8 cellular contexts compared by ENCODE assay signal in the genomic region with DNA sequence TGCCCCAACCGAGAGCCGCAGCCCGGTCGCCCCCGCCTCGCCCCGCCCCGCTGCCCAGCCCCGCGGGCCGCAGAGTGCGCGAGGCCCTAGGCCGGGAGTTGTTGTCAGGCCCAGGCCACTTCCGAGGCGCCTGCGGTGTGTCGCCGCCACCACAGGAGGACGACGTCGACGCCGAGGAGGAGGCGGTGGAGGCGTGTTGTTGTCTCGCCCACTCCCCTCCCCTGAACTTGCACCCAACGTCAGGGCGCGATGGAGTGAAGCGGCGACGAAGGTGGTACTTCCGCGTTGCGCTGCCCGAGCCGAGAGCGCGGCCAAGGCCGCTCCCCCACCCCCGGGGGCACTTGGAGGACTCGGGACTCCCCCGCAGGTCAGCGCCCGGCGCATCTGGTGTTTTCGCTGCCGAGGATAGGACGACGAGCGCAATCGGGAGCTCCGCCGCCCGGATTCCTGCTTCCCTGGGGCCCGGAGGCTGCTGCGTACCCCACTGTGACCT. TPM values are rescaled to one million over a fixed set of nuclear protein-coding genes. Genes with fewer than 3 reads are reported as not detected.
DNase-seq lines count a peak whose midpoint lies in the region; ATAC-seq, FAIRE-seq and TF ChIP-seq lines count a peak whose summit lies in the region.

A gene (plus strand): TSS at position 277 of the 493 bp plus-strand sequence. CDS start 386 bp downstream, outside the sequence.

- WGBS in A549 (ENCODE audit: missing lambda C conversion rate), result 0% methylated on average over 4 of the region's 58 CpGs

- H3K9me3 ChIP-seq in A549, result no peaks in the 10 kb centered on the region

- CTCF ChIA-PET in A549 (lab: Yijun Ruan, JAX), result interaction anchor here (0.9 to 1.6 kb wide), 3 partner anchors 9 to 328 kb away, joined by 3 to 7 read pairs (median 3); no protein-coding TSS in a partner anchor

- peak; percentile 78 for TF ChIP-seq POLR2A in A549 (IDR thresholded peaks at IDR 0.05; ENCODE audit: low read length)

- no peak for TF ChIP-seq RAD21 in A549 (conservative IDR thresholded peaks at IDR 0.05 in 1 of 2, IDR thresholded peaks at IDR 0.05 in 1 of 2)

- FAIRE-seq in A549 (lab: Jason Lieb, UNC), result no peak

- ATAC-seq in A549 (peak; percentile 68 to 78), GM18519 (IDR thresholded peaks at IDR 0.05; ENCODE audit: low FRiP score, unreplicated experiment) (peak; percentile 31), HG03045 (IDR thresholded peaks at IDR 0.05; ENCODE audit: unreplicated experiment) (peak; percentile 35)
- ATAC-seq in activated CD4-positive, CD25-positive, alpha-beta regulatory T cell treated with anti-CD3 and anti-CD28 coated beads, Interleukin-2, amount 50 U/mL, for 24 hours, result peak; percentile 37 to 39
- peak; percentile 65 for ATAC-seq in central memory CD8-positive, alpha-beta T cell (replicated peaks; ENCODE audit: extremely low read depth, poor library complexity, severe bottlenecking)

- DNase-seq in A549 (ENCODE audit: low read depth in 1 of 2, low spot score in 1 of 2), result peak; percentile 62 to 93
- DNase-seq in NCI-H2171 treated with DMSO at 0.1 percent for 48 hours (lab: John Stamatoyannopoulos, UW), result peak; percentile 72
- DNase-seq in central memory CD8-positive, alpha-beta T cell (ENCODE audit: low spot score in 2 of 2), result peak; percentile 81 to 94
- peak; percentile 71 for DNase-seq in kidney glomerular epithelial cell (lab: John Stamatoyannopoulos, UW)
- peak; percentile 55 to 73 for DNase-seq in stimulated activated CD4-positive, alpha-beta T cell treated with anti-CD3 and anti-CD28 coated beads, Interleukin-1b, Interleukin-23, amount 100 ng/mL, for 1 hour (ENCODE audit: low read depth in 2 of 2)

- peaks cover 18% of the 10 kb centered on the region for H3K4me1 ChIP-seq in A549

- no peak for TF ChIP-seq EP300 in A549 (IDR thresholded peaks at IDR 0.05)

- no peak for TF ChIP-seq CTCF in A549 (IDR thresholded peaks at IDR 0.05)

- no peaks in the 10 kb centered on the region for H3K9me3 Mint-ChIP-seq in central memory CD8-positive, alpha-beta T cell

- peaks cover 40% of the 10 kb centered on the region for H3K4me1 Mint-ChIP-seq in central memory CD8-positive, alpha-beta T cell

- H3K4me2 ChIP-seq in A549, result peak within 1 kb of the TSS; percentile 88

- H3K27me3 Mint-ChIP-seq in central memory CD8-positive, alpha-beta T cell, result no peaks in the 10 kb centered on the region

- H3K27ac Mint-ChIP-seq in central memory CD8-positive, alpha-beta T cell (ENCODE audit: low read depth), result peak within 1 kb of the TSS; percentile 99

- H3K4me3 Mint-ChIP-seq in central memory CD8-positive, alpha-beta T cell, result peak within 1 kb of the TSS; percentile 95

- peak within 1 kb of the TSS; percentile 99 to 100 for H3K27ac ChIP-seq in A549

- peaks cover 32% of the 10 kb centered on the region for H3K36me3 Mint-ChIP-seq in central memory CD8-positive, alpha-beta T cell (ENCODE audit: insufficient read depth)

- POLR2A ChIA-PET in A549 (lab: Yijun Ruan, JAX), result interaction anchor here (0.5 to 1.8 kb wide), 5 partner anchors 52 to 370 kb away, joined by 3 to 9 read pairs (median 3); no protein-coding TSS in a partner anchor

- H3K4me3 ChIP-seq in A549, result peak within 1 kb of the TSS; percentile 84

TF ChIP-seq in A549, 52 proteins besides CTCF, POLR2A, EP300 and RAD21 (continues in another document):
- TF ChIP-seq RFX5 (IDR thresholded peaks at IDR 0.05) (no peak), RCOR1 (IDR thresholded peaks at IDR 0.05; ENCODE audit: low read depth, low read length) (no peak), CHD4 (IDR thresholded peaks at IDR 0.05; ENCODE audit: borderline replicate concordance) (no peak), HOXB13 (CRISPR knock-in tag; IDR thresholded peaks at IDR 0.05; ENCODE audit: low read depth) (no peak), NFE2L2 (conservative IDR thresholded peaks at IDR 0.05; ENCODE audit: low read length) (no peak), FOXS1 (CRISPR knock-in tag; IDR thresholded peaks at IDR 0.05) (no peak), CBX2 (IDR thresholded peaks at IDR 0.05; ENCODE audit: borderline replicate concordance, low read depth) (no peak), MYC (IDR thresholded peaks at IDR 0.05; ENCODE audit: borderline replicate concordance, low read length) (no peak; the same call in 1 of the 2 replicates), GATA3 (IDR thresholded peaks at IDR 0.05; ENCODE audit: borderline replicate concordance) (peak; percentile 29; the same call in 1 of the 2 replicates), EHF (CRISPR knock-in tag; IDR thresholded peaks at IDR 0.05) (no peak), HOXB5 (CRISPR knock-in tag; IDR thresholded peaks at IDR 0.05) (no peak), TFCP2L1 (CRISPR knock-in tag; IDR thresholded peaks at IDR 0.05) (no peak), JUN (IDR thresholded peaks at IDR 0.05) (peak in 1 of 2 experiments; percentile 3; a peak in 1 of 5 replicates), MAZ (IDR thresholded peaks at IDR 0.05; ENCODE audit: borderline replicate concordance, low read depth, low read length) (no peak), SREBF2 (IDR thresholded peaks at IDR 0.05) (no peak), PHF8 (IDR thresholded peaks at IDR 0.05; ENCODE audit: borderline replicate concordance, low read depth) (peak; percentile 91), NPAS2 (CRISPR knock-in tag; IDR thresholded peaks at IDR 0.05; ENCODE audit: borderline replicate concordance) (no peak), RNF2 (IDR thresholded peaks at IDR 0.05; ENCODE audit: borderline replicate concordance, low read depth) (no peak), RARB (CRISPR knock-in tag; IDR thresholded peaks at IDR 0.05) (no peak), BHLHE40 (IDR thresholded peaks at IDR 0.05; ENCODE audit: low read depth, low read length) (no peak), NR3C1 (IDR thresholded peaks at IDR 0.05) (no peak)
- TF ChIP-seq, protein P1, sequence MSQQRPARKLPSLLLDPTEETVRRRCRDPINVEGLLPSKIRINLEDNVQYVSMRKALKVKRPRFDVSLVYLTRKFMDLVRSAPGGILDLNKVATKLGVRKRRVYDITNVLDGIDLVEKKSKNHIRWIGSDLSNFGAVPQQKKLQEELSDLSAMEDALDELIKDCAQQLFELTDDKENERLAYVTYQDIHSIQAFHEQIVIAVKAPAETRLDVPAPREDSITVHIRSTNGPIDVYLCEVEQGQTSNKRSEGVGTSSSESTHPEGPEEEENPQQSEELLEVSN (IDR thresholded peaks at IDR 0.05; ENCODE audit: borderline replicate concordance, low read depth), result peak; percentile 27; the same call in 1 of the 2 replicates
- TF ChIP-seq, protein P2, sequence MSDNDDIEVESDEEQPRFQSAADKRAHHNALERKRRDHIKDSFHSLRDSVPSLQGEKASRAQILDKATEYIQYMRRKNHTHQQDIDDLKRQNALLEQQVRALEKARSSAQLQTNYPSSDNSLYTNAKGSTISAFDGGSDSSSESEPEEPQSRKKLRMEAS (IDR thresholded peaks at IDR 0.05), result peak; percentile 74
- TF ChIP-seq, protein P3, sequence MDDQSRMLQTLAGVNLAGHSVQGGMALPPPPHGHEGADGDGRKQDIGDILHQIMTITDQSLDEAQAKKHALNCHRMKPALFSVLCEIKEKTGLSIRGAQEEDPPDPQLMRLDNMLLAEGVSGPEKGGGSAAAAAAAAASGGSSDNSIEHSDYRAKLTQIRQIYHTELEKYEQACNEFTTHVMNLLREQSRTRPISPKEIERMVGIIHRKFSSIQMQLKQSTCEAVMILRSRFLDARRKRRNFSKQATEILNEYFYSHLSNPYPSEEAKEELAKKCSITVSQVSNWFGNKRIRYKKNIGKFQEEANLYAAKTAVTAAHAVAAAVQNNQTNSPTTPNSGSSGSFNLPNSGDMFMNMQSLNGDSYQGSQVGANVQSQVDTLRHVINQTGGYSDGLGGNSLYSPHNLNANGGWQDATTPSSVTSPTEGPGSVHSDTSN (IDR thresholded peaks at IDR 0.05), result 0 out of 2 replicates have a peak, but pooled peaks have one; percentile 25
- TF ChIP-seq, protein P4, sequence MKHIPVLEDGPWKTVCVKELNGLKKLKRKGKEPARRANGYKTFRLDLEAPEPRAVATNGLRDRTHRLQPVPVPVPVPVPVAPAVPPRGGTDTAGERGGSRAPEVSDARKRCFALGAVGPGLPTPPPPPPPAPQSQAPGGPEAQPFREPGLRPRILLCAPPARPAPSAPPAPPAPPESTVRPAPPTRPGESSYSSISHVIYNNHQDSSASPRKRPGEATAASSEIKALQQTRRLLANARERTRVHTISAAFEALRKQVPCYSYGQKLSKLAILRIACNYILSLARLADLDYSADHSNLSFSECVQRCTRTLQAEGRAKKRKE (CRISPR knock-in tag; IDR thresholded peaks at IDR 0.05; ENCODE audit: low read depth), result no peak
- TF ChIP-seq, protein P5, sequence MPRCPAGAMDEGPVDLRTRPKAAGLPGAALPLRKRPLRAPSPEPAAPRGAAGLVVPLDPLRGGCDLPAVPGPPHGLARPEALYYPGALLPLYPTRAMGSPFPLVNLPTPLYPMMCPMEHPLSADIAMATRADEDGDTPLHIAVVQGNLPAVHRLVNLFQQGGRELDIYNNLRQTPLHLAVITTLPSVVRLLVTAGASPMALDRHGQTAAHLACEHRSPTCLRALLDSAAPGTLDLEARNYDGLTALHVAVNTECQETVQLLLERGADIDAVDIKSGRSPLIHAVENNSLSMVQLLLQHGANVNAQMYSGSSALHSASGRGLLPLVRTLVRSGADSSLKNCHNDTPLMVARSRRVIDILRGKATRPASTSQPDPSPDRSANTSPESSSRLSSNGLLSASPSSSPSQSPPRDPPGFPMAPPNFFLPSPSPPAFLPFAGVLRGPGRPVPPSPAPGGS (IDR thresholded peaks at IDR 0.05), result no peak

RNA-seq across cellular contexts. Expression of the gene that starts here (rescaled TPM):
- 39.6 and 46.5 TPM in 2 replicates for polyA plus RNA-seq in A549 (2011; rRNA removed)
- 9.4 and 11.0 TPM in 2 replicates for polyA plus RNA-seq in A549 (2012; cell fraction: cytosol; rRNA removed)
- polyA plus RNA-seq in A549 (2012; cell fraction: nucleus; rRNA removed), result 16.7 and 16.9 TPM in 2 replicates
- 17.7 to 18.2 TPM (median 17.9 TPM) in 3 replicates for polyA plus RNA-seq in A549 (2017; fragmentation: RNase III; extraction: RNeasy Plus Mini Kit Qiagen cat#74134 plus additional on column Dnase treatment)
- 47.5 and 61.1 TPM in 2 replicates for polyA minus RNA-seq in A549 (2011; rRNA and poly(A)+ RNA removed)

Comparison
In these comparisons a context has a peak if more than half of its experiments do, and no peak if none do; other contexts are left out.
1. Peak in every context shown above with its lines: DNase-seq, ATAC-seq, H3K4me3 ChIP-seq and H3K27ac ChIP-seq.